Comparison of ENCODE assay signal across 1 cellular context in genomic region chr12:133130038-133130807, GRCh38.
A peak's percentile ranks its signal among the peaks of the same experiment; 100 is the strongest.
TF ChIP-seq lines count a peak whose summit lies in the region.

TSS of gene ZNF10 (plus strand) at chr12:133130627. CDS start at chr12:133144493, 13,866 bp downstream.
TSS of gene ZNF891 (minus strand) at chr12:133130274. CDS start at chr12:133121918, 8,356 bp downstream.

TF ChIP-seq in WTC11, 78 proteins besides CTCF, POLR2A, EP300 and RAD21 (continued from another document):
- TF ChIP-seq E2F4 (CRISPR knock-in tag; IDR thresholded peaks at IDR 0.05; ENCODE audit: borderline replicate concordance, low read depth), result no peak
- TF ChIP-seq TCF7 (CRISPR knock-in tag; IDR thresholded peaks at IDR 0.05; ENCODE audit: low read depth), result no peak
- TF ChIP-seq ZNF317 (CRISPR knock-in tag; IDR thresholded peaks at IDR 0.05; ENCODE audit: borderline replicate concordance, low read depth), result no peak
- TF ChIP-seq FOXJ3 (CRISPR knock-in tag; IDR thresholded peaks at IDR 0.05; ENCODE audit: borderline replicate concordance), result no peak
- TF ChIP-seq JAZF1 (CRISPR knock-in tag; IDR thresholded peaks at IDR 0.05), result no peak
- TF ChIP-seq, protein P1, sequence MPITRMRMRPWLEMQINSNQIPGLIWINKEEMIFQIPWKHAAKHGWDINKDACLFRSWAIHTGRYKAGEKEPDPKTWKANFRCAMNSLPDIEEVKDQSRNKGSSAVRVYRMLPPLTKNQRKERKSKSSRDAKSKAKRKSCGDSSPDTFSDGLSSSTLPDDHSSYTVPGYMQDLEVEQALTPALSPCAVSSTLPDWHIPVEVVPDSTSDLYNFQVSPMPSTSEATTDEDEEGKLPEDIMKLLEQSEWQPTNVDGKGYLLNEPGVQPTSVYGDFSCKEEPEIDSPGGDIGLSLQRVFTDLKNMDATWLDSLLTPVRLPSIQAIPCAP (CRISPR knock-in tag; IDR thresholded peaks at IDR 0.05), result peak; percentile 58; the same call in 1 of the 2 replicates
- 0 out of 2 replicates have a peak, but pooled peaks have one; percentile 59 for TF ChIP-seq MLX (CRISPR knock-in tag; IDR thresholded peaks at IDR 0.05)
- TF ChIP-seq ZNF671 (CRISPR knock-in tag; IDR thresholded peaks at IDR 0.05), result no peak
- TF ChIP-seq ZBTB21 (CRISPR knock-in tag; IDR thresholded peaks at IDR 0.05; ENCODE audit: borderline replicate concordance), result peak; percentile 88
- TF ChIP-seq FOXK1 (CRISPR knock-in tag; IDR thresholded peaks at IDR 0.05), result peak; percentile 96
- no peak for TF ChIP-seq RELA (CRISPR knock-in tag; IDR thresholded peaks at IDR 0.05; ENCODE audit: borderline replicate concordance)
- TF ChIP-seq, protein P2, sequence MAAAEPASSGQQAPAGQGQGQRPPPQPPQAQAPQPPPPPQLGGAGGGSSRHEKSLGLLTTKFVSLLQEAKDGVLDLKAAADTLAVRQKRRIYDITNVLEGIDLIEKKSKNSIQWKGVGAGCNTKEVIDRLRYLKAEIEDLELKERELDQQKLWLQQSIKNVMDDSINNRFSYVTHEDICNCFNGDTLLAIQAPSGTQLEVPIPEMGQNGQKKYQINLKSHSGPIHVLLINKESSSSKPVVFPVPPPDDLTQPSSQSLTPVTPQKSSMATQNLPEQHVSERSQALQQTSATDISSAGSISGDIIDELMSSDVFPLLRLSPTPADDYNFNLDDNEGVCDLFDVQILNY (CRISPR knock-in tag; IDR thresholded peaks at IDR 0.05), result peak; percentile 85
- no peak for TF ChIP-seq PRRX2 (CRISPR knock-in tag; IDR thresholded peaks at IDR 0.05)
- TF ChIP-seq ZNF423 (CRISPR knock-in tag; IDR thresholded peaks at IDR 0.05), result peak; percentile 38; the same call in 1 of the 2 replicates
- no peak for TF ChIP-seq ZNF425 (CRISPR knock-in tag; conservative IDR thresholded peaks at IDR 0.05)
